Comparison of ENCODE assay signal across 13 cellular contexts in genomic region chr18:25726278-25726677, GRCh38.
A peak's percentile ranks its signal among the peaks of the same experiment; 100 is the strongest.
DNase-seq lines count a peak whose midpoint lies in the region; ATAC-seq and TF ChIP-seq lines count a peak whose summit lies in the region.
"Had no signal": no experiment of that assay in that cellular context is flagged by ENCODE, and none has a peak within 500 bp of the region (broad histone marks: within the 10 kb centered on the region; RNA-seq: fewer than 3 reads in every experiment).

No MANE protein-coding gene starts in this region.

- H4K8ac ChIP-seq in IMR-90 (ENCODE audit: low read depth in 2 of 2, low read length in 2 of 2), result no peak overlapping the region

- H3K4ac ChIP-seq in IMR-90 (ENCODE audit: low read depth, low read length), result no peak overlapping the region

- ATAC-seq in IMR-90 (ENCODE audit: low read depth), result no peak

- H3K27ac ChIP-seq in IMR-90 (ENCODE audit: insufficient read depth, low read length) (no peak overlapping the region), coronary artery (no peak overlapping the region)

- H3K56ac ChIP-seq in IMR-90 (ENCODE audit: extremely low read depth, insufficient read depth, low read length), result no peak overlapping the region

- no peaks in the 10 kb centered on the region for H3K36me3 ChIP-seq in IMR-90 (ENCODE audit: control insufficient read depth, insufficient read depth, low read length)

- peak overlapping the region; percentile 19 for H2AFZ ChIP-seq in IMR-90 (replicated peaks; ENCODE audit: low read length, poor library complexity)

- no peak overlapping the region for H2BK120ac ChIP-seq in IMR-90 (ENCODE audit: low read depth, low read length)

- POLR2A ChIA-PET in IMR-90 (lab: Charles Lee; ENCODE audit: unreplicated experiment), result no interaction called here

- H3K9me1 ChIP-seq in IMR-90 (ENCODE audit: insufficient read depth, low read length), result no peaks in the 10 kb centered on the region

- H2BK20ac ChIP-seq in IMR-90 (ENCODE audit: low read depth, low read length), result 0 out of 2 replicates have a peak overlapping the region, but pooled peaks have one; percentile 4

- no peaks in the 10 kb centered on the region for H3K27me3 ChIP-seq in IMR-90 (ENCODE audit: control insufficient read depth, insufficient read depth, low read length)

- H4K91ac ChIP-seq in IMR-90 (ENCODE audit: insufficient read depth, low read depth, low read length), result no peak overlapping the region

- H2BK5ac ChIP-seq in IMR-90 (ENCODE audit: low read depth, low read length, poor library complexity, severe bottlenecking), result no peak overlapping the region

- DNase-seq in AG10803 (ENCODE audit: low read depth) (peak; percentile 54), IMR-90 (peak; percentile 63), astrocyte of the spinal cord (ENCODE audit: low read depth, low spot score) (peak; percentile 69), kidney tubule cell (ENCODE audit: low spot score) (peak; percentile 15), coronary artery (ENCODE audit: low spot score) (no peak), NCI-H1436 treated with DMSO at 0.1 percent for 48 hours (lab: John Stamatoyannopoulos, UW) (no peak), HuH-7.5 (ENCODE audit: low spot score) (no peak)
- no peak for DNase-seq in activated T-cell treated with anti-CD3 and anti-CD28 coated beads, Interleukin-2, amount 50 U/mL, for 1 hour
- DNase-seq: activated effector memory CD4-positive, alpha-beta T cell treated with anti-CD3 and anti-CD28 coated beads, Interleukin-2, amount 50 U/mL, for 16 hours; NCI-H2029 treated with DMSO at 0.1 percent for 48 hours; stimulated activated CD4-positive, alpha-beta T cell treated with anti-CD3 and anti-CD28 coated beads, Interleukin-2, amount 100 ng/mL, for 48 hours; stimulated activated naive CD4-positive, alpha-beta T cell treated with Interleukin-2 at 50 U/mL for 16 hours; T-helper 1 cell had no signal

- no peaks in the 10 kb centered on the region for H3K4me1 ChIP-seq in IMR-90 (ENCODE audit: control insufficient read depth, insufficient read depth, low read length)

- WGBS in IMR-90 (ENCODE audit: extremely low coverage in 2 of 2, insufficient read length in 1 of 2), 2 experiments, result 0% methylated on average over 1 of the region's 7 CpGs; no CpG with 5 or more reads in 1 of the 2 experiments

- no peak overlapping the region for H2AK5ac ChIP-seq in IMR-90 (ENCODE audit: low read depth, low read length)

- TF ChIP-seq CTCF in AG10803 (conservative IDR thresholded peaks at IDR 0.05; ENCODE audit: low read length), result peak; percentile 14; the same call in 1 of the 2 replicates
- TF ChIP-seq CTCF in IMR-90 (conservative IDR thresholded peaks at IDR 0.05; ENCODE audit: low read depth, low read length), result 0 out of 2 replicates have a peak, but pooled peaks have one; percentile 21
- TF ChIP-seq CTCF in astrocyte of the spinal cord (IDR thresholded peaks at IDR 0.05; ENCODE audit: low read depth, low read length), result no peak
- TF ChIP-seq CTCF in coronary artery (IDR thresholded peaks at IDR 0.05), result no peak

- no peaks in the 10 kb centered on the region for H3K79me1 ChIP-seq in IMR-90 (ENCODE audit: low read depth in 1 of 2, low read length in 2 of 2)

- no peak overlapping the region for H3K14ac ChIP-seq in IMR-90 (replicated peaks; ENCODE audit: low read depth, low read length)

- TF ChIP-seq RAD21 in IMR-90 (IDR thresholded peaks at IDR 0.05; ENCODE audit: low read length), result peak; percentile 46

- no peak overlapping the region for H3K18ac ChIP-seq in IMR-90 (ENCODE audit: low read depth, low read length)

- no peak for TF ChIP-seq POLR2A in IMR-90 (IDR thresholded peaks at IDR 0.05; ENCODE audit: low read depth, low read length)

- no TSS peak for BruUV-seq in IMR-90 (replicated peaks; lab: Mats Ljungman, UMichigan)

- H3K4me2 ChIP-seq in IMR-90 (ENCODE audit: low read depth, low read length), result no peak overlapping the region

- H4K5ac ChIP-seq in IMR-90 (ENCODE audit: low read depth, low read length), result no peak overlapping the region

- no peak overlapping the region for H2AK9ac ChIP-seq in IMR-90 (replicated peaks; ENCODE audit: low read depth, low read length, poor library complexity)

- no peaks in the 10 kb centered on the region for H4K20me1 ChIP-seq in IMR-90 (ENCODE audit: insufficient read depth, low read length)

- in situ Hi-C loops in IMR-90 (cut with MboI; ENCODE audit: low sequenced_read_pairs) (no loop called here), astrocyte of the spinal cord (cut with HindIII; ENCODE audit: low sequenced_read_pairs) (no loop called here)

- H2BK15ac ChIP-seq in IMR-90 (ENCODE audit: low read depth, low read length), result no peak overlapping the region

- no peak overlapping the region for H3K9ac ChIP-seq in IMR-90 (ENCODE audit: low read depth, low read length)

- H3K4me3 ChIP-seq in AG10803 (ENCODE audit: low read length) (no peak overlapping the region), IMR-90 (ENCODE audit: insufficient read depth, low read depth, low read length) (no peak overlapping the region), astrocyte of the spinal cord (ENCODE audit: low read depth, low read length) (no peak overlapping the region), coronary artery (no peak overlapping the region)

- H3K9me3 ChIP-seq in IMR-90 (ENCODE audit: control insufficient read depth, insufficient read depth, low read length), result no peaks in the 10 kb centered on the region; the same call in 1 of the 2 replicates

- intact Hi-C loops in IMR-90 (cut with micrococcal nuclease), result no loop called here

- CTCF ChIA-PET in IMR-90 (lab: Yijun Ruan, JAX), result no interaction called here

- H3K23ac ChIP-seq in IMR-90 (ENCODE audit: low read depth, low read length), result no peak overlapping the region

- dilution Hi-C loops in IMR-90 (cut with HindIII; ENCODE audit: low sequenced_read_pairs, unreplicated experiment), result no loop called here

TF ChIP-seq in IMR-90, 13 proteins besides CTCF, POLR2A, EP300 and RAD21:
- no peak for TF ChIP-seq BHLHE40 (IDR thresholded peaks at IDR 0.05; ENCODE audit: low read depth, low read length)
- TF ChIP-seq RCOR1 (IDR thresholded peaks at IDR 0.05; ENCODE audit: insufficient replicate concordance, low read length), result no peak
- TF ChIP-seq MAZ (IDR thresholded peaks at IDR 0.05; ENCODE audit: borderline replicate concordance, low read depth, low read length), result no peak
- no peak for TF ChIP-seq FOS (IDR thresholded peaks at IDR 0.05; ENCODE audit: low read depth, low read length)
- TF ChIP-seq CEBPB (IDR thresholded peaks at IDR 0.05; ENCODE audit: low read depth, low read length), result no peak
- TF ChIP-seq, protein P1, sequence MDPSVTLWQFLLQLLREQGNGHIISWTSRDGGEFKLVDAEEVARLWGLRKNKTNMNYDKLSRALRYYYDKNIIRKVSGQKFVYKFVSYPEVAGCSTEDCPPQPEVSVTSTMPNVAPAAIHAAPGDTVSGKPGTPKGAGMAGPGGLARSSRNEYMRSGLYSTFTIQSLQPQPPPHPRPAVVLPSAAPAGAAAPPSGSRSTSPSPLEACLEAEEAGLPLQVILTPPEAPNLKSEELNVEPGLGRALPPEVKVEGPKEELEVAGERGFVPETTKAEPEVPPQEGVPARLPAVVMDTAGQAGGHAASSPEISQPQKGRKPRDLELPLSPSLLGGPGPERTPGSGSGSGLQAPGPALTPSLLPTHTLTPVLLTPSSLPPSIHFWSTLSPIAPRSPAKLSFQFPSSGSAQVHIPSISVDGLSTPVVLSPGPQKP (IDR thresholded peaks at IDR 0.05; ENCODE audit: borderline replicate concordance, low read depth, low read length), result no peak
- TF ChIP-seq MXI1 (IDR thresholded peaks at IDR 0.05; ENCODE audit: borderline replicate concordance, low read depth, low read length), result no peak
- no peak for TF ChIP-seq NFE2L2 (IDR thresholded peaks at IDR 0.05; ENCODE audit: low read depth, low read length)
- no peak for TF ChIP-seq CHD1 (IDR thresholded peaks at IDR 0.05; ENCODE audit: low read depth, low read length)
- TF ChIP-seq RFX5 (IDR thresholded peaks at IDR 0.05; ENCODE audit: low read depth, low read length), result no peak
- no peak for TF ChIP-seq SMC3 (IDR thresholded peaks at IDR 0.05; ENCODE audit: low read depth, low read length)
- TF ChIP-seq MAFK (IDR thresholded peaks at IDR 0.05; ENCODE audit: low read depth, low read length), result no peak
- TF ChIP-seq, protein P2, sequence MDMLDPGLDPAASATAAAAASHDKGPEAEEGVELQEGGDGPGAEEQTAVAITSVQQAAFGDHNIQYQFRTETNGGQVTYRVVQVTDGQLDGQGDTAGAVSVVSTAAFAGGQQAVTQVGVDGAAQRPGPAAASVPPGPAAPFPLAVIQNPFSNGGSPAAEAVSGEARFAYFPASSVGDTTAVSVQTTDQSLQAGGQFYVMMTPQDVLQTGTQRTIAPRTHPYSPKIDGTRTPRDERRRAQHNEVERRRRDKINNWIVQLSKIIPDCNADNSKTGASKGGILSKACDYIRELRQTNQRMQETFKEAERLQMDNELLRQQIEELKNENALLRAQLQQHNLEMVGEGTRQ (IDR thresholded peaks at IDR 0.05; ENCODE audit: low read depth, low read length), result no peak

Comparison
In these comparisons a context has a peak if more than half of its experiments do, and no peak if none do; other contexts are left out.
1. DNase-seq: peak in AG10803 (single experiment), IMR-90 (single experiment), astrocyte of the spinal cord (single experiment) and kidney tubule cell (single experiment); none in coronary artery (single experiment), NCI-H1436 treated with DMSO at 0.1 percent for 48 hours (single experiment), HuH-7.5 (single experiment) and activated T-cell treated with anti-CD3 and anti-CD28 coated beads, Interleukin-2, amount 50 U/mL, for 1 hour (single experiment).
2. CTCF ChIP-seq: peak in AG10803 (single experiment) and IMR-90 (single experiment); none in astrocyte of the spinal cord (single experiment) and coronary artery (single experiment).